ENCODE assay signal across 1 cellular context in genomic region chr2:213085538-213085937, GRCh38.
TF ChIP-seq lines count a peak whose summit lies in the region.

No MANE protein-coding gene starts in this region.

TF ChIP-seq in GM23338, 12 proteins besides CTCF, POLR2A, EP300 and RAD21 (continued from another document):
- TF ChIP-seq ZNF462 (CRISPR knock-in tag; IDR thresholded peaks at IDR 0.05) = no peak
- no peak for TF ChIP-seq REST (IDR thresholded peaks at IDR 0.05; ENCODE audit: unreplicated experiment)
- no peak for TF ChIP-seq POLR2AphosphoS5 (IDR thresholded peaks at IDR 0.05; ENCODE audit: low read depth)
